In the genomic region with DNA sequence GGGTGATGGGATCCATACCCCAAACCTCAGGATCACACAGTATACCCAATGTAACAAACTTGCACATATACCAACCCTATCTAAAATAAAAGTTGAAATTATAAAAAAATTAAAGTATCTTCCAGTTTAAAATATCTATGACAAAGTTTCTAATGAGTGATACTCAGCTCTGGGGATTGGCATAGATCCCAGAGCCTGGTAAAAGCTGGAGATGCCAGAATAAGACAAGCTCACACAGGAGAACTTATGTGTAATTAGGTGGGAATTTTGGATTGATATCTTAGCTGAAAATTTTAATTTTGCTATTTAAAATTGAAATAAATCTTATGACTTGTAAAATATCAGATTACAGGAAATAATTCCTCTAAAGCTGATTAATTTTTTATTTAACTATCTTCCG, we compare ENCODE assay signal across 20 cellular contexts.
"Had no signal": no experiment of that assay in that cellular context is flagged by ENCODE, and none has a peak within 500 bp of the region (broad histone marks: within the 10 kb centered on the region; RNA-seq: fewer than 3 reads in every experiment).

No MANE protein-coding gene starts in this region.

- ATAC-seq: effector memory CD8-positive, alpha-beta T cell; esophagus mucosa; gastroesophageal sphincter; left lung; lower lobe of right lung; naive thymus-derived CD4-positive, alpha-beta T cell had no signal

- H3K4me1 ChIP-seq: colonic mucosa, esophagus squamous epithelium, left lung, lower lobe of right lung had no signal

- H3K4me3 ChIP-seq: colonic mucosa, esophagus squamous epithelium, gastroesophageal sphincter, heart left ventricle, left lung, lower lobe of right lung had no signal

- DNase-seq: colonic mucosa; cortex of kidney; effector CD8-positive, alpha-beta T cell; effector memory CD8-positive, alpha-beta T cell; endodermal cell; erythroblast; esophagus squamous epithelium; foreskin fibroblast; heart left ventricle; hippocampal formation; left cardiac atrium; left lung; left ventricle myocardium superior; lower lobe of right lung; mesendoderm; midbrain; naive thymus-derived CD4-positive, alpha-beta T cell had no signal

- H3K9me3 ChIP-seq: colonic mucosa, esophagus squamous epithelium, gastroesophageal sphincter, heart left ventricle, left lung, lower lobe of right lung had no signal

- H3K27ac ChIP-seq: colonic mucosa, epithelial cell of prostate, esophagus squamous epithelium, gastroesophageal sphincter, left lung, lower lobe of right lung had no signal

- H3K36me3 ChIP-seq: colonic mucosa, esophagus squamous epithelium, gastroesophageal sphincter, heart left ventricle, left lung, lower lobe of right lung had no signal

- H3K27me3 ChIP-seq: colonic mucosa, esophagus squamous epithelium, gastroesophageal sphincter, heart left ventricle, left lung had no signal
